ENCODE assay signal across 17 cellular contexts in the genomic region with DNA sequence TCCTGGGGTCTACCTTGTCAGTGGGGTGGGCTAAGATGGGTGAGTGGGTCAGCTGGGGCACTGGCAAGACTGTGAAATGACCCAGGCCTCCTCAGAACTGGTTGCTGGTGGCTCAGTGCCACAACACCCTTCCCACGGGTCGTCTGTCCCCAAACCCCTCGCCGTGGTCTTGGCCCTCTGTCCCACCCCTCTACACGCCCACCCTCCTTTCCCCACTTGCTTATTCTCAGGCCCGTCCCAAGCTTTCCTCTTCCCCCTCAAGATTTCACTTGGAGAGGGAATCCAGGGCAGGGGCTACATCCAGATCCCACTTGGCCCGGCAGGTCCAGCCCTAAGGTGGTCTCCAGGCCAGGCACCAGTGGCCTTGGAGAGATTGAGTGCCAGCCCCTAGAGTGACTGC. TPM values are rescaled to one million over a fixed set of nuclear protein-coding genes. Genes with fewer than 3 reads are reported as not detected.
A peak's percentile ranks its signal among the peaks of the same experiment; 100 is the strongest.
DNase-seq lines count a peak whose midpoint lies in the region; ATAC-seq, FAIRE-seq and TF ChIP-seq lines count a peak whose summit lies in the region.
"Had no signal": no experiment of that assay in that cellular context is flagged by ENCODE, and none has a peak within 500 bp of the region (broad histone marks: within the 10 kb centered on the region; RNA-seq: fewer than 3 reads in every experiment).

No MANE protein-coding gene starts in this region.

- H3K4me1 ChIP-seq in astrocyte (ENCODE audit: insufficient read depth, low read length) (peaks cover 21% of the 10 kb centered on the region), right atrium auricular region (peaks cover 0 to 60% of the 10 kb centered on the region in 2 donors), prostate gland (replicated peaks) (peaks cover 7% of the 10 kb centered on the region), tibial nerve (peaks cover 0 to 83% (median 49%) of the 10 kb centered on the region in 4 donors)
- H3K4me1 ChIP-seq: HAP-1, SJCRH30 had no signal

- no peak overlapping the region for H2AFZ ChIP-seq in astrocyte (ENCODE audit: low read depth, low read length)

- H3K27me3 ChIP-seq in astrocyte (ENCODE audit: insufficient read depth, low read length) (no peaks in the 10 kb centered on the region), right atrium auricular region (no peaks in the 10 kb centered on the region), prostate gland (replicated peaks; ENCODE audit: insufficient read depth) (no peaks in the 10 kb centered on the region), tibial nerve (no peaks in the 10 kb centered on the region)
- H3K27me3 ChIP-seq: SJCRH30 had no signal

- H3K36me3 ChIP-seq in astrocyte (ENCODE audit: insufficient read depth, low read length) (peaks cover 3% of the 10 kb centered on the region), right atrium auricular region (peaks cover 58% of the 10 kb centered on the region), prostate gland (peaks cover 0 to 11% of the 10 kb centered on the region in 2 donors), tibial nerve (peaks cover 0 to 63% (median 8%) of the 10 kb centered on the region in 3 donors)
- H3K36me3 ChIP-seq: SJCRH30 had no signal

- no peak for ATAC-seq in GM19351 (IDR thresholded peaks at IDR 0.05; ENCODE audit: unreplicated experiment)
- ATAC-seq: stimulated activated memory B cell treated with anti-CD40 and anti-IgM and Interleukin-4, amounts not matched to agents 10 μg/mL and 1 μg/mL and 100 μg/mL, for 72 hours had no signal

- TF ChIP-seq CTCF in astrocyte (IDR thresholded peaks at IDR 0.05; ENCODE audit: insufficient read depth, low read depth, low read length) (no peak), right atrium auricular region (IDR thresholded peaks at IDR 0.05) (no peak), prostate gland (IDR thresholded peaks at IDR 0.05) (no peak), tibial nerve (IDR thresholded peaks at IDR 0.05) (no peak)

- H3K27ac ChIP-seq in astrocyte (ENCODE audit: low read depth, low read length) (no peak overlapping the region), right atrium auricular region (peak overlapping the region; percentile 72 to 74), prostate gland (peak overlapping the region; percentile 68 to 73), tibial nerve (peak overlapping the region; percentile 71 to 92 (median 80))
- H3K27ac ChIP-seq: epithelial cell of prostate, SJCRH30 had no signal

- no peak overlapping the region for H3K4me3 ChIP-seq in astrocyte (ENCODE audit: insufficient read depth, low read depth, low read length)
- H3K4me3 ChIP-seq in right atrium auricular region: no peak overlapping the region
- no peak overlapping the region for H3K4me3 ChIP-seq in prostate gland
- no peak overlapping the region for H3K4me3 ChIP-seq in tibial nerve
- H3K4me3 ChIP-seq: HAP-1, SJCRH30 had no signal

- peaks cover 48% of the 10 kb centered on the region for H3K36me3 Mint-ChIP-seq in astrocyte (ENCODE audit: low read depth, unreplicated experiment)

- TF ChIP-seq POLR2A in prostate gland (IDR thresholded peaks at IDR 0.05) (no peak), tibial nerve (IDR thresholded peaks at IDR 0.05) (no peak)

- FAIRE-seq in astrocyte (lab: Jason Lieb, UNC): no peak
- FAIRE-seq: TTC549 had no signal

- peaks cover 11% of the 10 kb centered on the region for H3K27me3 Mint-ChIP-seq in astrocyte (ENCODE audit: low read depth, unreplicated experiment)
- H3K27me3 Mint-ChIP-seq: stimulated activated memory B cell treated with anti-CD40 and anti-IgM and Interleukin-4, amounts not matched to agents 10 μg/mL and 1 μg/mL and 100 μg/mL, for 72 hours had no signal

- peaks cover 32% of the 10 kb centered on the region for H3K4me1 Mint-ChIP-seq in astrocyte (ENCODE audit: low read depth, unreplicated experiment)
- H3K4me1 Mint-ChIP-seq: stimulated activated memory B cell treated with anti-CD40 and anti-IgM and Interleukin-4, amounts not matched to agents 10 μg/mL and 1 μg/mL and 100 μg/mL, for 72 hours had no signal

- H3K4me3 Mint-ChIP-seq in astrocyte (ENCODE audit: unreplicated experiment): peak overlapping the region; percentile 27
- H3K4me3 Mint-ChIP-seq: stimulated activated memory B cell treated with anti-CD40 and anti-IgM and Interleukin-4, amounts not matched to agents 10 μg/mL and 1 μg/mL and 100 μg/mL, for 72 hours had no signal

- DNase-seq in astrocyte (ENCODE audit: low read depth) (no peak), right atrium auricular region (ENCODE audit: low spot score) (no peak), prostate gland (ENCODE audit: low spot score) (no peak), tibial nerve (ENCODE audit: low spot score in 2 of 2) (no peak), DMS 273 treated with DMSO at 0.1 percent for 48 hours (lab: John Stamatoyannopoulos, UW) (no peak), NCI-H146 treated with DMSO at 0.1 percent for 48 hours (lab: John Stamatoyannopoulos, UW; ENCODE audit: unreplicated experiment) (no peak), NCI-H82 treated with DMSO at 0.1 percent for 48 hours (lab: John Stamatoyannopoulos, UW; ENCODE audit: unreplicated experiment) (no peak)
- DNase-seq: Caco-2; central memory CD4-positive, alpha-beta T cell; GF-D8; SJCRH30; stimulated activated CD4-positive, alpha-beta T cell treated with anti-CD3 and anti-CD28 coated beads, Interleukin-4, amount 100 ng/mL, for 24 hours had no signal

- H3K9ac ChIP-seq in astrocyte (ENCODE audit: low read length): no peak overlapping the region

- 95% methylated on average over 6 of the region's 7 CpGs for WGBS in prostate gland
- WGBS in tibial nerve, 2 donors: 71 to 77% methylated on average over 6 of the region's 7 CpGs

- peaks cover 3% of the 10 kb centered on the region for H4K20me1 ChIP-seq in astrocyte (ENCODE audit: insufficient read depth, low read length)

- peaks cover 13% of the 10 kb centered on the region for H3K9me3 Mint-ChIP-seq in astrocyte (ENCODE audit: unreplicated experiment)
- H3K9me3 Mint-ChIP-seq: stimulated activated memory B cell treated with anti-CD40 and anti-IgM and Interleukin-4, amounts not matched to agents 10 μg/mL and 1 μg/mL and 100 μg/mL, for 72 hours had no signal

- intact Hi-C loops in prostate gland (cut with DNase I): loop anchor here (5.0 kb wide), 1 partner anchor 55 kb away; a partner anchor contains a TSS

- H3K79me2 ChIP-seq in astrocyte (ENCODE audit: insufficient read depth, low read length): no peaks in the 10 kb centered on the region

- H3K4me2 ChIP-seq in astrocyte (ENCODE audit: low read length): no peak overlapping the region

- no peak overlapping the region for H3K27ac Mint-ChIP-seq in astrocyte (ENCODE audit: unreplicated experiment)
- H3K27ac Mint-ChIP-seq: stimulated activated memory B cell treated with anti-CD40 and anti-IgM and Interleukin-4, amounts not matched to agents 10 μg/mL and 1 μg/mL and 100 μg/mL, for 72 hours had no signal

- H3K9me3 ChIP-seq in astrocyte (ENCODE audit: insufficient read depth, low read depth, low read length) (no peaks in the 10 kb centered on the region), right atrium auricular region (no peaks in the 10 kb centered on the region), prostate gland (no peaks in the 10 kb centered on the region), tibial nerve (no peaks in the 10 kb centered on the region)
- H3K9me3 ChIP-seq: Caco-2, HAP-1, SJCRH30 had no signal

- TF ChIP-seq EP300 in tibial nerve (IDR thresholded peaks at IDR 0.05): no peak

RNA-seq across cellular contexts. Expression of a gene that starts 16.7 kb away (rescaled TPM):
- total RNA-seq in astrocyte (12.3 and 17.5 TPM in 2 replicates), right atrium auricular region (10 to 100 TPM; 31.4 to 48.4 TPM), prostate gland (10 to 100 TPM; 18.4 to 31.5 TPM), tibial nerve (100 to 1,000 TPM in 2 of 4 donors, 10 to 100 TPM in 2; 66.8 to 124 (median 90.8) TPM)

RNA-seq across cellular contexts. Expression of a gene that starts 57.2 kb away (rescaled TPM):
- 60.5 and 64.3 TPM in 2 replicates for total RNA-seq in astrocyte
- 10 to 100 TPM; 28.7 to 36.9 TPM for total RNA-seq in right atrium auricular region
- 10 to 100 TPM; 47.5 to 51.5 TPM for total RNA-seq in prostate gland
- 10 to 100 TPM; 45.4 to 76.3 (median 55.6) TPM for total RNA-seq in tibial nerve
